ENCODE assay signal across 1 cellular context in genomic region chr3:120742198-120743080, GRCh38.
TF ChIP-seq lines count a peak whose summit lies in the region.

TSS of gene GTF2E1 (plus strand) at chr3:120742744. CDS start at chr3:120750553, 7,809 bp downstream.
TSS of gene RABL3 (minus strand) at chr3:120742516. CDS start at chr3:120742507, 9 bp downstream.

TF ChIP-seq in HepG2, 621 proteins besides CTCF, POLR2A, EP300 and RAD21 (continued from another document and continues in another):
- TF ChIP-seq ZNF142 (CRISPR knock-in tag; IDR thresholded peaks at IDR 0.05) (peak; percentile 37; the same call in 1 of the 2 replicates), GABPA (IDR thresholded peaks at IDR 0.05; ENCODE audit: low read depth, low read length) (peak; percentile 28), GABPA (CRISPR knock-in tag; IDR thresholded peaks at IDR 0.05; ENCODE audit: low read depth) (peak; percentile 82), MEIS2 (CRISPR knock-in tag; IDR thresholded peaks at IDR 0.05) (peak; percentile 81; the same call in 1 of the 2 replicates), TIGD3 (CRISPR knock-in tag; IDR thresholded peaks at IDR 0.05; ENCODE audit: borderline replicate concordance) (no peak), PHF8 (CRISPR knock-in tag; IDR thresholded peaks at IDR 0.05) (peak; percentile 83), ELF4 (CRISPR knock-in tag; IDR thresholded peaks at IDR 0.05; ENCODE audit: borderline replicate concordance) (peak; percentile 94), ZNF350 (CRISPR knock-in tag; IDR thresholded peaks at IDR 0.05; ENCODE audit: borderline replicate concordance, low read depth) (peak; percentile 74; the same call in 1 of the 2 replicates), DRAP1 (CRISPR knock-in tag; IDR thresholded peaks at IDR 0.05) (peak; percentile 71), SP4 (CRISPR knock-in tag; IDR thresholded peaks at IDR 0.05) (peak; percentile 78; the same call in 1 of the 2 replicates), CREB1 (IDR thresholded peaks at IDR 0.05) (peak; percentile 96), CREB1 (CRISPR knock-in tag; IDR thresholded peaks at IDR 0.05) (peak; percentile 99), GMEB1 (CRISPR knock-in tag; IDR thresholded peaks at IDR 0.05; ENCODE audit: borderline replicate concordance) (peak; percentile 97), ZZZ3 (CRISPR knock-in tag; IDR thresholded peaks at IDR 0.05; ENCODE audit: borderline replicate concordance) (peak; percentile 53; the same call in 1 of the 2 replicates), ZNF230 (CRISPR knock-in tag; IDR thresholded peaks at IDR 0.05) (no peak), TEAD3 (CRISPR knock-in tag; optimal IDR thresholded peaks at IDR 0.05; ENCODE audit: borderline replicate concordance) (peak; percentile 37), CERS6 (CRISPR knock-in tag; IDR thresholded peaks at IDR 0.05) (peak; percentile 41; the same call in 1 of the 2 replicates), THYN1 (CRISPR knock-in tag; IDR thresholded peaks at IDR 0.05; ENCODE audit: borderline replicate concordance, low read depth) (no peak), KAT2B (IDR thresholded peaks at IDR 0.05; ENCODE audit: borderline replicate concordance, low read depth, low read length) (no peak), ZNF724P (CRISPR knock-in tag; IDR thresholded peaks at IDR 0.05; ENCODE audit: borderline replicate concordance) (no peak), RFX1 (IDR thresholded peaks at IDR 0.05) (no peak), KAT8 (CRISPR knock-in tag; IDR thresholded peaks at IDR 0.05) (peak; percentile 94), ZNF781 (CRISPR knock-in tag; IDR thresholded peaks at IDR 0.05; ENCODE audit: borderline replicate concordance, not compliant biosample characterization) (peak; percentile 28), ZGPAT (CRISPR knock-in tag; IDR thresholded peaks at IDR 0.05) (peak; percentile 77), ZSCAN9 (CRISPR knock-in tag; IDR thresholded peaks at IDR 0.05; ENCODE audit: borderline replicate concordance) (peak; percentile 30; the same call in 1 of the 2 replicates), KMT2B (CRISPR knock-in tag; IDR thresholded peaks at IDR 0.05) (peak; percentile 94), ZNF224 (CRISPR knock-in tag; IDR thresholded peaks at IDR 0.05) (0 out of 2 replicates have a peak, but pooled peaks have one; percentile 11), SALL1 (CRISPR knock-in tag; IDR thresholded peaks at IDR 0.05) (peak; percentile 45; the same call in 1 of the 2 replicates), GLI4 (CRISPR knock-in tag; IDR thresholded peaks at IDR 0.05; ENCODE audit: borderline replicate concordance) (no peak), DBP (CRISPR knock-in tag; IDR thresholded peaks at IDR 0.05; ENCODE audit: not compliant biosample characterization) (peak; percentile 77), PHF21A (CRISPR knock-in tag; IDR thresholded peaks at IDR 0.05) (peak; percentile 20; the same call in 1 of the 2 replicates), CAMTA2 (CRISPR knock-in tag; IDR thresholded peaks at IDR 0.05; ENCODE audit: borderline replicate concordance) (0 out of 2 replicates have a peak, but pooled peaks have one; percentile 55), SNAI1 (CRISPR knock-in tag; IDR thresholded peaks at IDR 0.05; ENCODE audit: borderline replicate concordance) (peak; percentile 62; the same call in 1 of the 2 replicates), TFDP1 (CRISPR knock-in tag; IDR thresholded peaks at IDR 0.05; ENCODE audit: borderline replicate concordance) (peak; percentile 40)
- TF ChIP-seq, protein P1, sequence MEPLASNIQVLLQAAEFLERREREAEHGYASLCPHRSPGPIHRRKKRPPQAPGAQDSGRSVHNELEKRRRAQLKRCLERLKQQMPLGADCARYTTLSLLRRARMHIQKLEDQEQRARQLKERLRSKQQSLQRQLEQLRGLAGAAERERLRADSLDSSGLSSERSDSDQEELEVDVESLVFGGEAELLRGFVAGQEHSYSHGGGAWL (CRISPR knock-in tag; IDR thresholded peaks at IDR 0.05) = peak; percentile 83
- TF ChIP-seq, protein P2, sequence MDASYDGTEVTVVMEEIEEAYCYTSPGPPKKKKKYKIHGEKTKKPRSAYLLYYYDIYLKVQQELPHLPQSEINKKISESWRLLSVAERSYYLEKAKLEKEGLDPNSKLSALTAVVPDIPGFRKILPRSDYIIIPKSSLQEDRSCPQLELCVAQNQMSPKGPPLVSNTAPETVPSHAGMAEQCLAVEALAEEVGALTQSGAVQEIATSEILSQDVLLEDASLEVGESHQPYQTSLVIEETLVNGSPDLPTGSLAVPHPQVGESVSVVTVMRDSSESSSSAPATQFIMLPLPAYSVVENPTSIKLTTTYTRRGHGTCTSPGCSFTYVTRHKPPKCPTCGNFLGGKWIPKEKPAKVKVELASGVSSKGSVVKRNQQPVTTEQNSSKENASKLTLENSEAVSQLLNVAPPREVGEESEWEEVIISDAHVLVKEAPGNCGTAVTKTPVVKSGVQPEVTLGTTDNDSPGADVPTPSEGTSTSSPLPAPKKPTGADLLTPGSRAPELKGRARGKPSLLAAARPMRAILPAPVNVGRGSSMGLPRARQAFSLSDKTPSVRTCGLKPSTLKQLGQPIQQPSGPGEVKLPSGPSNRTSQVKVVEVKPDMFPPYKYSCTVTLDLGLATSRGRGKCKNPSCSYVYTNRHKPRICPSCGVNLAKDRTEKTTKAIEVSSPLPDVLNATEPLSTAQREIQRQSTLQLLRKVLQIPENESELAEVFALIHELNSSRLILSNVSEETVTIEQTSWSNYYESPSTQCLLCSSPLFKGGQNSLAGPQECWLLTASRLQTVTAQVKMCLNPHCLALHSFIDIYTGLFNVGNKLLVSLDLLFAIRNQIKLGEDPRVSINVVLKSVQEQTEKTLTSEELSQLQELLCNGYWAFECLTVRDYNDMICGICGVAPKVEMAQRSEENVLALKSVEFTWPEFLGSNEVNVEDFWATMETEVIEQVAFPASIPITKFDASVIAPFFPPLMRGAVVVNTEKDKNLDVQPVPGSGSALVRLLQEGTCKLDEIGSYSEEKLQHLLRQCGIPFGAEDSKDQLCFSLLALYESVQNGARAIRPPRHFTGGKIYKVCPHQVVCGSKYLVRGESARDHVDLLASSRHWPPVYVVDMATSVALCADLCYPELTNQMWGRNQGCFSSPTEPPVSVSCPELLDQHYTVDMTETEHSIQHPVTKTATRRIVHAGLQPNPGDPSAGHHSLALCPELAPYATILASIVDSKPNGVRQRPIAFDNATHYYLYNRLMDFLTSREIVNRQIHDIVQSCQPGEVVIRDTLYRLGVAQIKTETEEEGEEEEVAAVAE (CRISPR knock-in tag; IDR thresholded peaks at IDR 0.05; ENCODE audit: borderline replicate concordance) = peak; percentile 94; the same call in 1 of the 2 replicates
- TF ChIP-seq, protein P3, sequence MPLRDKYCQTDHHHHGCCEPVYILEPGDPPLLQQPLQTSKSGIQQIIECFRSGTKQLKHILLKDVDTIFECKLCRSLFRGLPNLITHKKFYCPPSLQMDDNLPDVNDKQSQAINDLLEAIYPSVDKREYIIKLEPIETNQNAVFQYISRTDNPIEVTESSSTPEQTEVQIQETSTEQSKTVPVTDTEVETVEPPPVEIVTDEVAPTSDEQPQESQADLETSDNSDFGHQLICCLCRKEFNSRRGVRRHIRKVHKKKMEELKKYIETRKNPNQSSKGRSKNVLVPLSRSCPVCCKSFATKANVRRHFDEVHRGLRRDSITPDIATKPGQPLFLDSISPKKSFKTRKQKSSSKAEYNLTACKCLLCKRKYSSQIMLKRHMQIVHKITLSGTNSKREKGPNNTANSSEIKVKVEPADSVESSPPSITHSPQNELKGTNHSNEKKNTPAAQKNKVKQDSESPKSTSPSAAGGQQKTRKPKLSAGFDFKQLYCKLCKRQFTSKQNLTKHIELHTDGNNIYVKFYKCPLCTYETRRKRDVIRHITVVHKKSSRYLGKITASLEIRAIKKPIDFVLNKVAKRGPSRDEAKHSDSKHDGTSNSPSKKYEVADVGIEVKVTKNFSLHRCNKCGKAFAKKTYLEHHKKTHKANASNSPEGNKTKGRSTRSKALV (CRISPR knock-in tag; IDR thresholded peaks at IDR 0.05) = no peak
